ENCODE assay signal across 23 cellular contexts in the genomic region with DNA sequence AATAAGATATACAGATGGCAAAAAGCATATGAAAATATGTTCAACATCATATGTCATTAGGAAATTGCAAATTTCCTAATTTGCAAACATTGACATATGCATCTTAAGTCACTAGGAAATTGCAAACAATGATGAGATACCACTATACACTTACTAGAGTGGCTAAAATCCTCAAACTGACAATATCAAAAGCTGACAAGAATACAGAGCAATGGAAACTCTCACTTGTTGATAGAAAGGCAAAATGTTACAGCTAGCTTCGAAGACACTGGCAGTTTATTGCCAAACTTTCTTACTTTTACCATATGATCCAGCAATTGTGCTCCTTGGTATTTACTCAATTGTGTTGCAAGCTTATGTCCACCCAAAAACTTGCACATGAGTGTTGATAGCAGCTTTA. TPM values are rescaled to one million over a fixed set of nuclear protein-coding genes. Genes with fewer than 3 reads are reported as not detected.
DNase-seq lines count a peak whose midpoint lies in the region; ATAC-seq, FAIRE-seq and TF ChIP-seq lines count a peak whose summit lies in the region.
"Had no signal": no experiment of that assay in that cellular context is flagged by ENCODE, and none has a peak within 500 bp of the region (broad histone marks: within the 10 kb centered on the region; RNA-seq: fewer than 3 reads in every experiment).

No MANE protein-coding gene starts in this region.

- TF ChIP-seq POLR2A in HepG2 (IDR thresholded peaks at IDR 0.05; ENCODE audit: insufficient read depth in 1 of 2, low read depth in 2 of 2, low read length in 2 of 2) (no peak), right lobe of liver (IDR thresholded peaks at IDR 0.05) (no peak), K562 (conservative IDR thresholded peaks at IDR 0.05) (no peak)

- H2AFZ ChIP-seq in HepG2 (ENCODE audit: low read length) (no peak overlapping the region), K562 (ENCODE audit: low read depth, low read length) (no peak overlapping the region)

- WGBS in HepG2 (ENCODE audit: low lambda C conversion rate), result 66% methylated on average over 1 of the region's 1 CpG
- WGBS in right lobe of liver (ENCODE audit: insufficient coverage, low coverage, low lambda C conversion rate, missing lambda C conversion rate), result 73% methylated on average over 1 of the region's 1 CpG
- WGBS in K562 (ENCODE audit: insufficient coverage, low coverage, missing lambda C conversion rate), result 0% methylated on average over 1 of the region's 1 CpG

- ATAC-seq in HepG2 (no peak), right lobe of liver (no peak), K562 (no peak), GM21529 (IDR thresholded peaks at IDR 0.05; ENCODE audit: unreplicated experiment) (no peak)
- ATAC-seq: CD8-positive, alpha-beta T cell had no signal

- POLR2A ChIA-PET in HepG2 (lab: Yijun Ruan, JAX), result no interaction called here
- POLR2A ChIA-PET in HEK293 (lab: Yijun Ruan, JAX), result no interaction called here
- POLR2A ChIA-PET in K562 (lab: Yijun Ruan, JAX), result no interaction called here

- H3K79me2 ChIP-seq in HepG2 (ENCODE audit: insufficient read depth, low read length) (no peaks in the 10 kb centered on the region), K562 (ENCODE audit: control insufficient read depth, insufficient read depth, low read length) (no peaks in the 10 kb centered on the region)

- H3K9ac ChIP-seq in HepG2 (ENCODE audit: insufficient read depth, low read depth, low read length) (no peak overlapping the region), K562 (ENCODE audit: insufficient read depth in 1 of 2, low read depth in 2 of 2, low read length in 2 of 2) (no peak overlapping the region)
- H3K9ac ChIP-seq: BLaER1 treated with 17β-estradiol and CSF1 and Interleukin-3, amounts not matched to agents 10 nM and 100 nM had no signal

- TF ChIP-seq CTCF in HepG2 (CRISPR knock-in tag; IDR thresholded peaks at IDR 0.05), result no peak
- no peak for TF ChIP-seq CTCF in right lobe of liver (IDR thresholded peaks at IDR 0.05)
- TF ChIP-seq CTCF in HEK293 (tag by site-specific recombination; IDR thresholded peaks at IDR 0.05), result no peak
- TF ChIP-seq CTCF in K562 (IDR thresholded peaks at IDR 0.05 in 2 of 3, conservative IDR thresholded peaks at IDR 0.05 in 1 of 3; ENCODE audit: insufficient read depth in 2 of 3, low read depth in 1 of 3, low read length in 3 of 3), result no peak
- TF ChIP-seq CTCF in brain microvascular endothelial cell (IDR thresholded peaks at IDR 0.05; ENCODE audit: low read depth, low read length, missing control alignments), result no peak

- TF ChIP-seq EP300 in HepG2 (IDR thresholded peaks at IDR 0.05; ENCODE audit: low read depth in 2 of 2, low read length in 2 of 2) (no peak), HepG2 (CRISPR knock-in tag; IDR thresholded peaks at IDR 0.05; ENCODE audit: borderline replicate concordance) (no peak), K562 (IDR thresholded peaks at IDR 0.05; ENCODE audit: low read length) (no peak)

- in situ Hi-C loops in HepG2 (cut with HindIII; ENCODE audit: extremely low pct_ligation_motif_present, low pct_unique_long_range_greater_than_20kb) (no loop called here), K562 (cut with MboI) (loop anchor here (5.0 kb wide), 1 partner anchor 66 kb away; no protein-coding TSS in a partner anchor), brain microvascular endothelial cell (cut with HindIII; ENCODE audit: low pct_ligation_motif_present, low sequenced_read_pairs) (no loop called here)

- BruUV-seq in HepG2 (replicated peaks; lab: Mats Ljungman, UMichigan), result no TSS peak
- no TSS peak for BruUV-seq in K562 (replicated peaks; lab: Mats Ljungman, UMichigan)

- FAIRE-seq in HepG2 (lab: Jason Lieb, UNC), result no peak
- FAIRE-seq in K562 (lab: Jason Lieb, UNC), result no peak
- FAIRE-seq: D721Med, GM12891, GM19239 had no signal

- DNase-seq in HepG2 (ENCODE audit: low spot score), result no peak
- no peak for DNase-seq in right lobe of liver
- DNase-seq in K562 (ENCODE audit: extremely low read depth in 1 of 4, low spot score in 3 of 4), result no peak
- DNase-seq in DMS153 (lab: John Stamatoyannopoulos, UW), result no peak
- DNase-seq in brain microvascular endothelial cell, result no peak
- DNase-seq: ACHN; Caco-2; Calu3; CD4-positive, alpha-beta T cell; CD8-positive, alpha-beta T cell; DMS53; DMS79; DND-41; EL; GDM1 had no signal

- H4K20me1 ChIP-seq in HepG2 (ENCODE audit: insufficient read depth, low read length), result no peaks in the 10 kb centered on the region
- no peaks in the 10 kb centered on the region for H4K20me1 ChIP-seq in K562 (replicated peaks; ENCODE audit: control insufficient read depth, insufficient read depth, low read length)
- H4K20me1 ChIP-seq: BLaER1 treated with 17β-estradiol and CSF1 and Interleukin-3, amounts not matched to agents 10 nM and 100 nM had no signal

- CTCF ChIA-PET in HepG2 (lab: Yijun Ruan, JAX; ENCODE audit: low intra/inter-chr PET ratio, low total read pairs) (no interaction called here), HEK293 (lab: Yijun Ruan, JAX) (no interaction called here), K562 (lab: Yijun Ruan, JAX; ENCODE audit: low intra/inter-chr PET ratio) (no interaction called here)

- H3K9me3 ChIP-seq in HepG2 (ENCODE audit: low read length) (no peaks in the 10 kb centered on the region), right lobe of liver (no peaks in the 10 kb centered on the region), HEK293 (ENCODE audit: control insufficient read depth, insufficient read depth, low read depth, low read length) (no peaks in the 10 kb centered on the region), K562 (replicated peaks; ENCODE audit: control insufficient read depth, insufficient read depth, low read depth, low read length) (no peaks in the 10 kb centered on the region)
- H3K9me3 ChIP-seq: Caco-2 had no signal

- H3K27me3 ChIP-seq in HepG2 (ENCODE audit: control insufficient read depth in 1 of 2, insufficient read depth in 2 of 2, low read length in 2 of 2) (peaks cover 1 to 17% of the 10 kb centered on the region in 2 experiments; a peak in 3 of 5 replicates), right lobe of liver (no peaks in the 10 kb centered on the region), K562 (ENCODE audit: control insufficient read depth in 2 of 2, insufficient read depth in 2 of 2, low read length in 2 of 2) (peaks cover 19 to 28% of the 10 kb centered on the region in 2 experiments; a peak in 4 of 5 replicates), brain microvascular endothelial cell (replicated peaks) (no peaks in the 10 kb centered on the region)

- no peaks in the 10 kb centered on the region for H3K9me1 ChIP-seq in K562 (ENCODE audit: control insufficient read depth, insufficient read depth, low read length)

- H3K4me3 ChIP-seq in HepG2 (replicated peaks in 1 of 3; ENCODE audit: insufficient read depth in 1 of 3, low read depth in 2 of 3, low read length in 3 of 3), result no peak overlapping the region
- no peak overlapping the region for H3K4me3 ChIP-seq in right lobe of liver
- no peak overlapping the region for H3K4me3 ChIP-seq in HEK293 (ENCODE audit: low read depth, low read length)
- no peak overlapping the region for H3K4me3 ChIP-seq in K562
- H3K4me3 ChIP-seq in brain microvascular endothelial cell (ENCODE audit: low read depth, low read length), result no peak overlapping the region
- H3K4me3 ChIP-seq: BLaER1 treated with 17β-estradiol and CSF1 and Interleukin-3, amounts not matched to agents 10 nM and 100 nM had no signal

- intact Hi-C loops in HepG2 (cut with micrococcal nuclease; ENCODE audit: unreplicated experiment), result no loop called here
- intact Hi-C loops in right lobe of liver (cut with DNase I), result no loop called here
- intact Hi-C loops in K562 (cut with micrococcal nuclease), result no loop called here

- H3K4me2 ChIP-seq in HepG2 (ENCODE audit: low read depth, low read length) (no peak overlapping the region), K562 (ENCODE audit: insufficient read depth, low read length) (no peak overlapping the region)
- H3K4me2 ChIP-seq: BLaER1 treated with 17β-estradiol and CSF1 and Interleukin-3, amounts not matched to agents 10 nM and 100 nM had no signal

- no peaks in the 10 kb centered on the region for H3K36me3 ChIP-seq in HepG2 (replicated peaks in 1 of 2; ENCODE audit: control insufficient read depth in 1 of 2, insufficient read depth in 2 of 2, low read length in 2 of 2)
- no peaks in the 10 kb centered on the region for H3K36me3 ChIP-seq in right lobe of liver
- no peaks in the 10 kb centered on the region for H3K36me3 ChIP-seq in HEK293 (ENCODE audit: control insufficient read depth in 2 of 2, insufficient read depth in 1 of 2, low read length in 2 of 2)
- no peaks in the 10 kb centered on the region for H3K36me3 ChIP-seq in K562 (ENCODE audit: control insufficient read depth, insufficient read depth, low read length)
- no peaks in the 10 kb centered on the region for H3K36me3 ChIP-seq in brain microvascular endothelial cell (replicated peaks)
- H3K36me3 ChIP-seq: BLaER1 treated with 17β-estradiol and CSF1 and Interleukin-3, amounts not matched to agents 10 nM and 100 nM had no signal

- no peak overlapping the region for H3K27ac ChIP-seq in HepG2 (ENCODE audit: extremely low read length, insufficient read depth, low read length)
- no peak overlapping the region for H3K27ac ChIP-seq in right lobe of liver
- no peak overlapping the region for H3K27ac ChIP-seq in HEK293 (ENCODE audit: extremely low read depth, low read depth, low read length)
- no peak overlapping the region for H3K27ac ChIP-seq in K562 (ENCODE audit: extremely low read depth, low read depth, low read length)
- no peak overlapping the region for H3K27ac ChIP-seq in brain microvascular endothelial cell
- H3K27ac ChIP-seq: 22Rv1; BLaER1 treated with 17β-estradiol and CSF1 and Interleukin-3, amounts not matched to agents 10 nM and 100 nM; C4-2B had no signal

- H3K4me1 ChIP-seq in HepG2 (ENCODE audit: insufficient read depth, low read length) (peaks cover 35% of the 10 kb centered on the region), right lobe of liver (peaks cover 0 to 19% (median 5%) of the 10 kb centered on the region in 4 donors), HEK293 (ENCODE audit: control insufficient read depth, insufficient read depth, low read length) (no peaks in the 10 kb centered on the region), K562 (replicated peaks in 1 of 2; ENCODE audit: control insufficient read depth in 2 of 2, insufficient read depth in 2 of 2, low read length in 2 of 2) (peaks cover 4 to 6% of the 10 kb centered on the region in 2 experiments; a peak in 4 of 5 replicates)

- TF ChIP-seq RAD21 in HepG2 (CRISPR knock-in tag; IDR thresholded peaks at IDR 0.05) (no peak), K562 (CRISPR knock-in tag; conservative IDR thresholded peaks at IDR 0.05 in 1 of 2, IDR thresholded peaks at IDR 0.05 in 1 of 2) (no peak)

RNA-seq across cellular contexts. Expression of a gene that starts 5.0 kb away (rescaled TPM):
- total RNA-seq in HepG2 (2016; rRNA removed; fragmentation: Illumina TruSeq; extraction: Trizol) (7.6 and 15.9 TPM in 2 replicates), right lobe of liver (100 to 1,000 TPM in 1 of 6 experiments, 10 to 100 TPM in 5; 38.8 to 147 (median 46.9) TPM), K562 (2014; rRNA removed) (3.3 and 3.5 TPM in 2 replicates), K562 (2014; rRNA removed; fragmentation: Illumina TruSeq; extraction: Trizol) (1.9 and 2.4 TPM in 2 replicates), K562 (2015; rRNA removed; fragmentation: Illumina TruSeq; extraction: Trizol) (3.3 and 3.8 TPM in 2 replicates), K562 (2021) (5.2 and 5.5 TPM in 2 replicates)
- 8.0 and 9.2 TPM in 2 replicates for total RNA-seq in HepG2 (2016; cell fraction: cytosol; rRNA removed; fragmentation: Illumina TruSeq; extraction: Trizol; ENCODE audit: low read depth)
- 6.9 and 15.8 TPM in 2 replicates for total RNA-seq in HepG2 (2016; cell fraction: insoluble cytoplasmic fraction; rRNA removed; fragmentation: Illumina TruSeq; extraction: Trizol)
- total RNA-seq in HepG2 (2016; cell fraction: membrane; rRNA removed; fragmentation: Illumina TruSeq; extraction: Trizol), result 9.4 and 9.6 TPM in 2 replicates
- total RNA-seq in HepG2 (2016; cell fraction: nucleus; rRNA removed; fragmentation: Illumina TruSeq; extraction: Trizol), result 16.4 and 21.4 TPM in 2 replicates
- polyA plus RNA-seq in HepG2 (2011; rRNA removed) (49.6 and 60.7 TPM in 2 replicates), K562 (2011; rRNA removed) (5.8 and 6.2 TPM in 2 replicates), K562 (2014; fragmentation: Illumina TruSeq; extraction: Trizol) (3.9 and 4.1 TPM in 2 replicates), K562 (2014; fragmentation: Nextera tagmentation; extraction: Ambion mirVana) (under 1 TPM; 0.17 to 0.38 TPM), K562 (2014; rRNA removed) (3.0 and 3.3 TPM in 2 replicates)
- polyA plus RNA-seq in HepG2 (2011; cell fraction: cytosol; rRNA removed), result 30.7 and 32.4 TPM in 2 replicates
- 61.1 and 65.1 TPM in 2 replicates for polyA plus RNA-seq in HepG2 (2011; cell fraction: nucleus; rRNA removed)
- 13.9 and 22.1 TPM in 2 replicates for polyA plus RNA-seq in HepG2 (2012)
- 1.4 and 1.8 TPM in 2 replicates for polyA plus RNA-seq in HepG2 (2016; cell fraction: cytosol; fragmentation: Illumina TruSeq; extraction: Trizol; ENCODE audit: low read depth)
- 6.0 and 8.1 TPM in 2 replicates for polyA plus RNA-seq in HepG2 (2016; cell fraction: insoluble cytoplasmic fraction; fragmentation: Illumina TruSeq; extraction: Trizol; ENCODE audit: low read depth)
- 3.4 and 3.5 TPM in 2 replicates for polyA plus RNA-seq in HepG2 (2016; cell fraction: membrane; fragmentation: Illumina TruSeq; extraction: Trizol; ENCODE audit: low read depth)
- polyA plus RNA-seq in HepG2 (2016; cell fraction: nucleus; fragmentation: Illumina TruSeq; extraction: Trizol; ENCODE audit: insufficient read depth, low read depth), result 38.0 and 39.0 TPM in 2 replicates
- polyA minus RNA-seq in HepG2 (2011; rRNA and poly(A)+ RNA removed; ENCODE audit: low replicate concordance), result 54.4 and 98.2 TPM in 2 replicates
- 19.2 and 23.0 TPM in 2 replicates for polyA minus RNA-seq in HepG2 (2011; cell fraction: cytosol; rRNA and poly(A)+ RNA removed)
- 30.3 and 37.8 TPM in 2 replicates for polyA minus RNA-seq in HepG2 (2011; cell fraction: nucleus; rRNA and poly(A)+ RNA removed)
- 7.2 and 21.7 TPM in 2 replicates for total RNA-seq in K562 (2011; cell fraction: chromatin; rRNA removed; ENCODE audit: low replicate concordance)
- total RNA-seq in K562 (2011; cell fraction: nucleolus; rRNA removed), result 11.1 and 17.7 TPM in 2 replicates
- total RNA-seq in K562 (2011; cell fraction: nucleoplasm; rRNA removed), result 10.4 and 11.7 TPM in 2 replicates
- polyA plus RNA-seq in K562 (2011; cell fraction: cytosol; rRNA removed), result 6.4 and 8.7 TPM in 2 replicates
- 5.5 and 7.6 TPM in 2 replicates for polyA plus RNA-seq in K562 (2011; cell fraction: nucleus; rRNA removed)
- polyA plus RNA-seq in K562 (2012), result 4.9 and 5.9 TPM in 2 replicates
- 5.1 and 6.8 TPM in 2 replicates for polyA minus RNA-seq in K562 (2011; rRNA and poly(A)+ RNA removed)
- polyA minus RNA-seq in K562 (2011; cell fraction: cytosol; rRNA and poly(A)+ RNA removed), result 3.2 and 7.3 TPM in 2 replicates
- 6.9 and 9.8 TPM in 2 replicates for polyA minus RNA-seq in K562 (2011; cell fraction: nucleus; rRNA and poly(A)+ RNA removed)

RNA-seq across cellular contexts. Expression of a gene that starts 40.2 kb away (rescaled TPM):
- 52.9 and 53.2 TPM in 2 replicates for total RNA-seq in HepG2 (2016; rRNA removed; fragmentation: Illumina TruSeq; extraction: Trizol)
- 17.2 and 19.5 TPM in 2 replicates for total RNA-seq in HepG2 (2016; cell fraction: cytosol; rRNA removed; fragmentation: Illumina TruSeq; extraction: Trizol; ENCODE audit: low read depth)
- 55.4 and 56.5 TPM in 2 replicates for total RNA-seq in HepG2 (2016; cell fraction: insoluble cytoplasmic fraction; rRNA removed; fragmentation: Illumina TruSeq; extraction: Trizol)
- 25.5 and 27.7 TPM in 2 replicates for total RNA-seq in HepG2 (2016; cell fraction: membrane; rRNA removed; fragmentation: Illumina TruSeq; extraction: Trizol)
- 28.0 and 30.5 TPM in 2 replicates for total RNA-seq in HepG2 (2016; cell fraction: nucleus; rRNA removed; fragmentation: Illumina TruSeq; extraction: Trizol)
- 42.7 and 43.5 TPM in 2 replicates for polyA plus RNA-seq in HepG2 (2011; rRNA removed)
- 43.3 and 48.1 TPM in 2 replicates for polyA plus RNA-seq in HepG2 (2011; cell fraction: cytosol; rRNA removed)
- 9.6 and 20.1 TPM in 2 replicates for polyA plus RNA-seq in HepG2 (2011; cell fraction: nucleus; rRNA removed)
- 63.6 and 69.8 TPM in 2 replicates for polyA plus RNA-seq in HepG2 (2012)
- polyA plus RNA-seq in HepG2 (2016; cell fraction: cytosol; fragmentation: Illumina TruSeq; extraction: Trizol; ENCODE audit: low read depth), result 16.5 and 23.5 TPM in 2 replicates
- 55.4 and 59.8 TPM in 2 replicates for polyA plus RNA-seq in HepG2 (2016; cell fraction: insoluble cytoplasmic fraction; fragmentation: Illumina TruSeq; extraction: Trizol; ENCODE audit: low read depth)
- 23.1 and 25.4 TPM in 2 replicates for polyA plus RNA-seq in HepG2 (2016; cell fraction: membrane; fragmentation: Illumina TruSeq; extraction: Trizol; ENCODE audit: low read depth)
- polyA plus RNA-seq in HepG2 (2016; cell fraction: nucleus; fragmentation: Illumina TruSeq; extraction: Trizol; ENCODE audit: insufficient read depth, low read depth), result 58.1 and 59.0 TPM in 2 replicates
- polyA minus RNA-seq in HepG2 (2011; rRNA and poly(A)+ RNA removed; ENCODE audit: low replicate concordance), result 68.2 and 105 TPM in 2 replicates
- 19.2 and 19.6 TPM in 2 replicates for polyA minus RNA-seq in HepG2 (2011; cell fraction: cytosol; rRNA and poly(A)+ RNA removed)
- 12.1 and 29.7 TPM in 2 replicates for polyA minus RNA-seq in HepG2 (2011; cell fraction: nucleus; rRNA and poly(A)+ RNA removed)
- 10 to 100 TPM; 23.7 to 42.3 (median 33.1) TPM for total RNA-seq in right lobe of liver
- 22.3 and 37.0 TPM in 2 replicates for total RNA-seq in K562 (2011; cell fraction: chromatin; rRNA removed; ENCODE audit: low replicate concordance)
- 23.3 and 23.8 TPM in 2 replicates for total RNA-seq in K562 (2011; cell fraction: nucleolus; rRNA removed)
- 19.3 and 24.7 TPM in 2 replicates for total RNA-seq in K562 (2011; cell fraction: nucleoplasm; rRNA removed)
- 61.5 and 69.8 TPM in 2 replicates for total RNA-seq in K562 (2014; rRNA removed)
- total RNA-seq in K562 (2014; rRNA removed; fragmentation: Illumina TruSeq; extraction: Trizol), result 50.6 and 57.1 TPM in 2 replicates
- 50.6 and 56.0 TPM in 2 replicates for total RNA-seq in K562 (2015; rRNA removed; fragmentation: Illumina TruSeq; extraction: Trizol)
- 59.5 and 68.2 TPM in 2 replicates for total RNA-seq in K562 (2021)
- polyA plus RNA-seq in K562 (2011; rRNA removed), result 48.6 and 52.1 TPM in 2 replicates
- polyA plus RNA-seq in K562 (2011; cell fraction: cytosol; rRNA removed), result 38.3 and 39.1 TPM in 2 replicates
- polyA plus RNA-seq in K562 (2011; cell fraction: nucleus; rRNA removed), result 18.3 and 19.4 TPM in 2 replicates
- polyA plus RNA-seq in K562 (2012), result 99.9 and 101 TPM in 2 replicates
- polyA plus RNA-seq in K562 (2014; fragmentation: Illumina TruSeq; extraction: Trizol), result 77.9 and 79.2 TPM in 2 replicates
- polyA plus RNA-seq in K562 (2014; fragmentation: Nextera tagmentation; extraction: Ambion mirVana), result 100 to 1,000 TPM; 154 to 163 TPM
- polyA plus RNA-seq in K562 (2014; rRNA removed), result 61.6 and 63.5 TPM in 2 replicates
- 39.9 and 49.7 TPM in 2 replicates for polyA minus RNA-seq in K562 (2011; rRNA and poly(A)+ RNA removed)
- 17.9 and 18.6 TPM in 2 replicates for polyA minus RNA-seq in K562 (2011; cell fraction: cytosol; rRNA and poly(A)+ RNA removed)
- polyA minus RNA-seq in K562 (2011; cell fraction: nucleus; rRNA and poly(A)+ RNA removed), result 7.3 and 15.7 TPM in 2 replicates
